ENCODE assay signal across 2 cellular contexts in genomic region chr2:224242543-224242942, GRCh38.
TF ChIP-seq lines count a peak whose summit lies in the region.

No MANE protein-coding gene starts in this region.

TF ChIP-seq in HEK293, 187 proteins besides CTCF, POLR2A, EP300 and RAD21 (continued from another document):
- TF ChIP-seq, protein P1, sequence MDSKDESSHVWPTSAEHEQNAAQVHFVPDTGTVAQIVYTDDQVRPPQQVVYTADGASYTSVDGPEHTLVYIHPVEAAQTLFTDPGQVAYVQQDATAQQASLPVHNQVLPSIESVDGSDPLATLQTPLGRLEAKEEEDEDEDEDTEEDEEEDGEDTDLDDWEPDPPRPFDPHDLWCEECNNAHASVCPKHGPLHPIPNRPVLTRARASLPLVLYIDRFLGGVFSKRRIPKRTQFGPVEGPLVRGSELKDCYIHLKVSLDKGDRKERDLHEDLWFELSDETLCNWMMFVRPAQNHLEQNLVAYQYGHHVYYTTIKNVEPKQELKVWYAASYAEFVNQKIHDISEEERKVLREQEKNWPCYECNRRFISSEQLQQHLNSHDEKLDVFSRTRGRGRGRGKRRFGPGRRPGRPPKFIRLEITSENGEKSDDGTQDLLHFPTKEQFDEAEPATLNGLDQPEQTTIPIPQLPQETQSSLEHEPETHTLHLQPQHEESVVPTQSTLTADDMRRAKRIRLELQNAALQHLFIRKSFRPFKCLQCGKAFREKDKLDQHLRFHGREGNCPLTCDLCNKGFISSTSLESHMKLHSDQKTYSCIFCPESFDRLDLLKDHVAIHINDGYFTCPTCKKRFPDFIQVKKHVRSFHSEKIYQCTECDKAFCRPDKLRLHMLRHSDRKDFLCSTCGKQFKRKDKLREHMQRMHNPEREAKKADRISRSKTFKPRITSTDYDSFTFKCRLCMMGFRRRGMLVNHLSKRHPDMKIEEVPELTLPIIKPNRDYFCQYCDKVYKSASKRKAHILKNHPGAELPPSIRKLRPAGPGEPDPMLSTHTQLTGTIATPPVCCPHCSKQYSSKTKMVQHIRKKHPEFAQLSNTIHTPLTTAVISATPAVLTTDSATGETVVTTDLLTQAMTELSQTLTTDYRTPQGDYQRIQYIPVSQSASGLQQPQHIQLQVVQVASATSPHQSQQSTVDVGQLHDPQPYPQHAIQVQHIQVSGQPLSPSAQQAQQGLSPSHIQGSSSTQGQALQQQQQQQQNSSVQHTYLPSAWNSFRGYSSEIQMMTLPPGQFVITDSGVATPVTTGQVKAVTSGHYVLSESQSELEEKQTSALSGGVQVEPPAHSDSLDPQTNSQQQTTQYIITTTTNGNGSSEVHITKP (tag by site-specific recombination; IDR thresholded peaks at IDR 0.05): no peak
- TF ChIP-seq ZNF174 (tag by site-specific recombination; IDR thresholded peaks at IDR 0.05) (no peak), ZNF175 (tag by site-specific recombination; IDR thresholded peaks at IDR 0.05) (no peak), ZNF501 (tag by site-specific recombination; IDR thresholded peaks at IDR 0.05) (no peak)

TF ChIP-seq in K562, 482 proteins besides CTCF, POLR2A, EP300 and RAD21 (continued from another document):
- TF ChIP-seq PKNOX1 (IDR thresholded peaks at IDR 0.05) (peak; percentile 58), SETDB1 (IDR thresholded peaks at IDR 0.05; ENCODE audit: low read length) (no peak), HMBOX1 (IDR thresholded peaks at IDR 0.05) (no peak), FOXM1 (IDR thresholded peaks at IDR 0.05; ENCODE audit: low read depth) (no peak), FOXM1 (CRISPR knock-in tag; IDR thresholded peaks at IDR 0.05; ENCODE audit: low read depth) (no peak), NR3C1 (CRISPR knock-in tag; IDR thresholded peaks at IDR 0.05) (no peak), ETS1 (conservative IDR thresholded peaks at IDR 0.05; ENCODE audit: control insufficient read depth, low read depth, low read length) (no peak), NFE2 (IDR thresholded peaks at IDR 0.05; ENCODE audit: low read depth) (peak; percentile 14; the same call in 1 of the 2 replicates), CHD4 (IDR thresholded peaks at IDR 0.05; ENCODE audit: insufficient read depth, insufficient replicate concordance, low read depth, low read length, poor library complexity, severe bottlenecking) (no peak), TRIM24 (IDR thresholded peaks at IDR 0.05) (peak in 1 of 2 experiments; percentile 18; a peak in 1 of 4 replicates), MEIS2 (IDR thresholded peaks at IDR 0.05; ENCODE audit: partially characterized antibody) (peak; percentile 23), ZNF512 (tag; IDR thresholded peaks at IDR 0.05) (no peak), ATF7 (IDR thresholded peaks at IDR 0.05) (peak; percentile 65)
